24 cellular contexts compared by ENCODE assay signal in genomic region chr9:136496181-136496580, GRCh38.
"Had no signal": no experiment of that assay in that cellular context is flagged by ENCODE, and none has a peak within 500 bp of the region (broad histone marks: within the 10 kb centered on the region; RNA-seq: fewer than 3 reads in every experiment).

No MANE protein-coding gene starts in this region.

- H3K27me3 Mint-ChIP-seq: activated B cell treated with CpG ODN at 0.5 μM for 24 hours; activated CD4-positive, alpha-beta memory T cell treated with anti-CD3 and anti-CD28 coated beads for 36 hours; activated naive CD4-positive, alpha-beta T cell treated with anti-CD3 and anti-CD28 coated beads, Interleukin-2, amount 50 U/mL, for 24 hours; effector memory CD8-positive, alpha-beta T cell had no signal

- H3K27ac ChIP-seq: brain microvascular endothelial cell, colonic mucosa, heart left ventricle, lower lobe of right lung, ovary, psoas muscle, right atrium auricular region, stomach, suprapubic skin, uterus had no signal

- H3K36me3 Mint-ChIP-seq: activated naive CD4-positive, alpha-beta T cell treated with anti-CD3 and anti-CD28 coated beads, Interleukin-2, amount 50 U/mL, for 24 hours; natural killer cell had no signal

- H3K27me3 ChIP-seq: brain microvascular endothelial cell, colonic mucosa, dorsolateral prefrontal cortex, heart left ventricle, ovary, right atrium auricular region, stomach, suprapubic skin, uterus had no signal

- H3K4me1 ChIP-seq: colonic mucosa, lower lobe of right lung, psoas muscle, suprapubic skin, uterus had no signal

- H3K4me1 Mint-ChIP-seq: activated B cell treated with CpG ODN at 0.5 μM for 24 hours; activated naive CD4-positive, alpha-beta T cell treated with anti-CD3 and anti-CD28 coated beads, Interleukin-2, amount 50 U/mL, for 24 hours had no signal

- DNase-seq: activated B cell treated with CpG ODN at 0.5 μM for 24 hours; activated CD4-positive, alpha-beta memory T cell treated with anti-CD3 and anti-CD28 coated beads for 36 hours; activated CD4-positive, alpha-beta T cell treated with anti-CD3 and anti-CD28 coated beads for 4 hours; activated T-cell treated with anti-CD3 and anti-CD28 coated beads, Interleukin-2, amount 50 U/mL, for 48 hours; anterior cingulate cortex; brain microvascular endothelial cell; central memory CD4-positive, alpha-beta T cell; colonic mucosa; dorsolateral prefrontal cortex; effector memory CD8-positive, alpha-beta T cell; heart left ventricle; islet precursor cell; left cardiac atrium; lower lobe of right lung; natural killer cell; ovary; psoas muscle; stimulated activated CD4-positive, alpha-beta T cell treated with anti-CD3 and anti-CD28 coated beads, Interleukin-4, amount 100 ng/mL, for 24 hours; stomach; trophoblast cell; uterus had no signal

- ATAC-seq: effector memory CD8-positive, alpha-beta T cell; heart left ventricle; left cardiac atrium; natural killer cell; psoas muscle had no signal

- H3K4me3 ChIP-seq: colonic mucosa, dorsolateral prefrontal cortex, heart left ventricle, lower lobe of right lung, ovary, psoas muscle, right atrium auricular region, stomach, suprapubic skin, uterus had no signal

- H3K4me3 Mint-ChIP-seq: activated B cell treated with CpG ODN at 0.5 μM for 24 hours; activated CD4-positive, alpha-beta memory T cell treated with anti-CD3 and anti-CD28 coated beads for 36 hours; activated naive CD4-positive, alpha-beta T cell treated with anti-CD3 and anti-CD28 coated beads, Interleukin-2, amount 50 U/mL, for 24 hours; effector memory CD8-positive, alpha-beta T cell; natural killer cell had no signal

- H3K36me3 ChIP-seq: ovary, uterus had no signal

- H3K9me3 ChIP-seq: colonic mucosa, heart left ventricle, lower lobe of right lung, ovary, psoas muscle, right atrium auricular region, stomach, suprapubic skin, uterus had no signal

- H3K27ac Mint-ChIP-seq: activated B cell treated with CpG ODN at 0.5 μM for 24 hours; activated CD4-positive, alpha-beta memory T cell treated with anti-CD3 and anti-CD28 coated beads for 36 hours; activated naive CD4-positive, alpha-beta T cell treated with anti-CD3 and anti-CD28 coated beads, Interleukin-2, amount 50 U/mL, for 24 hours; effector memory CD8-positive, alpha-beta T cell; natural killer cell had no signal

- H3K9me3 Mint-ChIP-seq: activated B cell treated with CpG ODN at 0.5 μM for 24 hours; activated CD4-positive, alpha-beta memory T cell treated with anti-CD3 and anti-CD28 coated beads for 36 hours; activated naive CD4-positive, alpha-beta T cell treated with anti-CD3 and anti-CD28 coated beads, Interleukin-2, amount 50 U/mL, for 24 hours; effector memory CD8-positive, alpha-beta T cell; natural killer cell had no signal
